ENCODE assay signal across 20 cellular contexts in genomic region chr1:36787312-36787711, GRCh38.
A peak's percentile ranks its signal among the peaks of the same experiment; 100 is the strongest.
DNase-seq lines count a peak whose midpoint lies in the region; ATAC-seq, FAIRE-seq and TF ChIP-seq lines count a peak whose summit lies in the region.
"Had no signal": no experiment of that assay in that cellular context is flagged by ENCODE, and none has a peak within 500 bp of the region (broad histone marks: within the 10 kb centered on the region; RNA-seq: fewer than 3 reads in every experiment).

No MANE protein-coding gene starts in this region.

- H2BK20ac ChIP-seq in H1 (ENCODE audit: low read length): peak overlapping the region; percentile 36

- DNase-seq in NCI-H2171 treated with DMSO at 0.1 percent for 48 hours (lab: John Stamatoyannopoulos, UW) (peak; percentile 48), NCI-H2171 (lab: John Stamatoyannopoulos, UW) (no peak), DMS 273 treated with DMSO at 0.1 percent for 48 hours (lab: John Stamatoyannopoulos, UW) (peak; percentile 71), NCI-H1694 treated with DMSO at 0.1 percent for 48 hours (lab: John Stamatoyannopoulos, UW) (peak; percentile 75), H1 (ENCODE audit: low read depth in 1 of 2, low spot score in 2 of 2) (no peak), T-helper 9 cell (no peak)
- no peak for DNase-seq in stimulated activated naive B cell treated with anti-CD40 and anti-IgM and Interleukin-4, amounts not matched to agents 10 μg/mL and 1 μg/mL and 100 μg/mL, for 72 hours
- DNase-seq: Calu3; CD4-positive, alpha-beta memory T cell; DND-41; NCI-H1930; NCI-H524; Peyer's patch; T-helper 1 cell; T1000 had no signal

- H3K23ac ChIP-seq in H1 (ENCODE audit: insufficient read length): no peak overlapping the region

- peaks cover 19 to 29% of the 10 kb centered on the region in 2 donors for H3K27me3 Mint-ChIP-seq in stimulated activated naive B cell treated with anti-CD40 and anti-IgM and Interleukin-4, amounts not matched to agents 10 μg/mL and 1 μg/mL and 100 μg/mL, for 72 hours

- no peak overlapping the region for H3K56ac ChIP-seq in H1 (replicated peaks; ENCODE audit: insufficient read length, low read depth, low read length)

- TF ChIP-seq POLR2A in H1 (IDR thresholded peaks at IDR 0.05; ENCODE audit: control extremely low read depth in 1 of 2, low read depth in 2 of 2, low read length in 2 of 2): no peak

- no peak overlapping the region for H2BK15ac ChIP-seq in H1 (ENCODE audit: low read length)

- no peak overlapping the region for H3K4me3 Mint-ChIP-seq in stimulated activated naive B cell treated with anti-CD40 and anti-IgM and Interleukin-4, amounts not matched to agents 10 μg/mL and 1 μg/mL and 100 μg/mL, for 72 hours
- H3K4me3 Mint-ChIP-seq: B cell; CD4-positive, alpha-beta memory T cell had no signal

- ATAC-seq in GM21367 (IDR thresholded peaks at IDR 0.05; ENCODE audit: unreplicated experiment): no peak
- no peak for ATAC-seq in stimulated activated naive B cell treated with anti-CD40 and anti-IgM and Interleukin-4, amounts not matched to agents 10 μg/mL and 1 μg/mL and 100 μg/mL, for 72 hours (replicated peaks)
- ATAC-seq: K562, Right ventricle myocardium inferior had no signal

- peaks cover 0 to 2% of the 10 kb centered on the region in 2 donors for H3K4me1 Mint-ChIP-seq in stimulated activated naive B cell treated with anti-CD40 and anti-IgM and Interleukin-4, amounts not matched to agents 10 μg/mL and 1 μg/mL and 100 μg/mL, for 72 hours
- H3K4me1 Mint-ChIP-seq: B cell; CD4-positive, alpha-beta memory T cell had no signal

- H3K27me3 ChIP-seq in H1 (replicated peaks in 1 of 4; ENCODE audit: control insufficient read depth in 3 of 4, extremely low read depth in 1 of 4, insufficient read depth in 3 of 4, low read length in 3 of 4): no peaks in the 10 kb centered on the region
- H3K27me3 ChIP-seq: Peyer's patch had no signal

- H3K36me3 ChIP-seq in H1 (ENCODE audit: control insufficient read depth in 2 of 4, insufficient read depth in 4 of 4, low read length in 3 of 4): no peaks in the 10 kb centered on the region
- H3K36me3 ChIP-seq: HAP-1, Peyer's patch had no signal

- H3K79me1 ChIP-seq in H1 (ENCODE audit: low read depth, low read length): no peaks in the 10 kb centered on the region

- H3K23me2 ChIP-seq in H1 (ENCODE audit: low read depth, low read length): no peaks in the 10 kb centered on the region

- POLR2A ChIA-PET in H1 (lab: Charles Lee; ENCODE audit: partially characterized antibody): no interaction called here

- CTCF ChIA-PET in H1 (lab: Charles Lee; ENCODE audit: partially characterized antibody): no interaction called here

- H3K9ac ChIP-seq in H1 (replicated peaks in 1 of 4; ENCODE audit: extremely low read depth in 1 of 4, low read depth in 3 of 4, low read length in 3 of 4): no peak overlapping the region

- peak overlapping the region; percentile 68; the same call in 1 of the 2 replicates for H2BK12ac ChIP-seq in H1 (ENCODE audit: low read depth, low read length)

- no peaks in the 10 kb centered on the region for H3K36me3 Mint-ChIP-seq in stimulated activated naive B cell treated with anti-CD40 and anti-IgM and Interleukin-4, amounts not matched to agents 10 μg/mL and 1 μg/mL and 100 μg/mL, for 72 hours
- H3K36me3 Mint-ChIP-seq: CD4-positive, alpha-beta memory T cell had no signal

- no peak for TF ChIP-seq EP300 in H1 (IDR thresholded peaks at IDR 0.05; ENCODE audit: borderline replicate concordance in 1 of 2, low read depth in 2 of 2, low read length in 2 of 2)

- no peaks in the 10 kb centered on the region for H3K9me3 ChIP-seq in H1 (ENCODE audit: insufficient read depth in 2 of 2, low read depth in 1 of 2, low read length in 1 of 2)
- H3K9me3 ChIP-seq: HAP-1, Peyer's patch had no signal

- no peak overlapping the region for H2AFZ ChIP-seq in H1 (ENCODE audit: low read length)

- H3K27ac ChIP-seq in H1 (ENCODE audit: low read depth, low read length): no peak overlapping the region
- H3K27ac ChIP-seq: Peyer's patch had no signal

- no peak overlapping the region for H3K4me3 ChIP-seq in H1 (ENCODE audit: extremely low read depth in 1 of 4, insufficient read depth in 2 of 4, low read depth in 3 of 4, low read length in 4 of 4)
- H3K4me3 ChIP-seq: HAP-1, K562, Peyer's patch had no signal

- H4K91ac ChIP-seq in H1 (replicated peaks; ENCODE audit: insufficient read length, low read length): no peak overlapping the region

- no peaks in the 10 kb centered on the region for H3K79me2 ChIP-seq in H1 (ENCODE audit: control insufficient read depth in 1 of 2, insufficient read depth in 2 of 2, low read length in 2 of 2)

- no peak for FAIRE-seq in H1 (lab: Jason Lieb, UNC)
- FAIRE-seq: K562 had no signal

- no peaks in the 10 kb centered on the region for H4K20me1 ChIP-seq in H1 (replicated peaks in 1 of 2; ENCODE audit: control insufficient read depth in 1 of 2, insufficient read depth in 2 of 2, low read length in 2 of 2)

- H3K9me3 Mint-ChIP-seq in stimulated activated naive B cell treated with anti-CD40 and anti-IgM and Interleukin-4, amounts not matched to agents 10 μg/mL and 1 μg/mL and 100 μg/mL, for 72 hours: no peaks in the 10 kb centered on the region
- H3K9me3 Mint-ChIP-seq: CD4-positive, alpha-beta memory T cell had no signal

- no peak overlapping the region for H4K5ac ChIP-seq in H1 (ENCODE audit: insufficient read length, low read depth, low read length)

- no peak overlapping the region for H3K14ac ChIP-seq in H1 (ENCODE audit: insufficient read length)

- no peak overlapping the region for H3K4ac ChIP-seq in H1 (replicated peaks; ENCODE audit: insufficient read length, low read depth, low read length)

- H3K4me1 ChIP-seq in H1 (replicated peaks in 1 of 4; ENCODE audit: control insufficient read depth in 3 of 4, insufficient read depth in 4 of 4, low read length in 3 of 4): peaks cover 0 to 5% (median 0%) of the 10 kb centered on the region in 4 experiments; a peak in 1 of 7 replicates
- H3K4me1 ChIP-seq: HAP-1, Peyer's patch had no signal

- H3K18ac ChIP-seq in H1 (ENCODE audit: extremely low read depth, low read length): no peak overlapping the region

- H2AK5ac ChIP-seq in H1 (ENCODE audit: low read depth, low read length): 0 out of 2 replicates have a peak overlapping the region, but pooled peaks have one; percentile 19

- H3K4me2 ChIP-seq in H1 (ENCODE audit: insufficient read depth in 1 of 2, low read depth in 2 of 2, low read length in 2 of 2): no peak overlapping the region

- 88% methylated on average over 8 of the region's 8 CpGs; no CpG with 5 or more reads in 1 of the 2 experiments for WGBS in H1 (ENCODE audit: extremely low coverage in 1 of 2, insufficient coverage in 1 of 2, insufficient read length in 1 of 2, insufficient replicate concordance in 2 of 2, low coverage in 1 of 2, low lambda C conversion rate in 2 of 2, missing lambda C conversion rate in 1 of 2), 2 experiments

- TF ChIP-seq CTCF in H1 (IDR thresholded peaks at IDR 0.05; ENCODE audit: control extremely low read depth in 1 of 3, insufficient read depth in 1 of 3, low read depth in 1 of 3, low read length in 3 of 3): no peak

- no peak for TF ChIP-seq RAD21 in H1 (IDR thresholded peaks at IDR 0.05 in 1 of 2, conservative IDR thresholded peaks at IDR 0.05 in 1 of 2; ENCODE audit: low read depth in 2 of 2, low read length in 2 of 2)

- no peak overlapping the region for H3K27ac Mint-ChIP-seq in stimulated activated naive B cell treated with anti-CD40 and anti-IgM and Interleukin-4, amounts not matched to agents 10 μg/mL and 1 μg/mL and 100 μg/mL, for 72 hours
- H3K27ac Mint-ChIP-seq: B cell; CD4-positive, alpha-beta memory T cell had no signal

- H4K8ac ChIP-seq in H1 (ENCODE audit: extremely low read depth, insufficient read depth, low read length): no peak overlapping the region

- no peak overlapping the region for H2BK5ac ChIP-seq in H1 (ENCODE audit: low read depth, low read length)

- H2BK120ac ChIP-seq in H1 (replicated peaks; ENCODE audit: low read depth, low read length): no peak overlapping the region

TF ChIP-seq in H1, 55 proteins besides CTCF, POLR2A, EP300 and RAD21:
- no peak for TF ChIP-seq SP4 (IDR thresholded peaks at IDR 0.05; ENCODE audit: low read length)
- TF ChIP-seq JUND (IDR thresholded peaks at IDR 0.05; ENCODE audit: low read length): no peak
- TF ChIP-seq TBP (IDR thresholded peaks at IDR 0.05; ENCODE audit: low read depth, low read length): no peak
- no peak for TF ChIP-seq TCF12 (IDR thresholded peaks at IDR 0.05; ENCODE audit: low read depth, low read length)
- no peak for TF ChIP-seq GTF2F1 (IDR thresholded peaks at IDR 0.05; ENCODE audit: borderline replicate concordance, low read depth, low read length)
- no peak for TF ChIP-seq BRCA1 (IDR thresholded peaks at IDR 0.05; ENCODE audit: low read depth, low read length)
- no peak for TF ChIP-seq TAF1 (IDR thresholded peaks at IDR 0.05; ENCODE audit: low read depth, low read length)
- TF ChIP-seq, protein P1, sequence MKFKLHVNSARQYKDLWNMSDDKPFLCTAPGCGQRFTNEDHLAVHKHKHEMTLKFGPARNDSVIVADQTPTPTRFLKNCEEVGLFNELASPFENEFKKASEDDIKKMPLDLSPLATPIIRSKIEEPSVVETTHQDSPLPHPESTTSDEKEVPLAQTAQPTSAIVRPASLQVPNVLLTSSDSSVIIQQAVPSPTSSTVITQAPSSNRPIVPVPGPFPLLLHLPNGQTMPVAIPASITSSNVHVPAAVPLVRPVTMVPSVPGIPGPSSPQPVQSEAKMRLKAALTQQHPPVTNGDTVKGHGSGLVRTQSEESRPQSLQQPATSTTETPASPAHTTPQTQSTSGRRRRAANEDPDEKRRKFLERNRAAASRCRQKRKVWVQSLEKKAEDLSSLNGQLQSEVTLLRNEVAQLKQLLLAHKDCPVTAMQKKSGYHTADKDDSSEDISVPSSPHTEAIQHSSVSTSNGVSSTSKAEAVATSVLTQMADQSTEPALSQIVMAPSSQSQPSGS (IDR thresholded peaks at IDR 0.05; ENCODE audit: low read length): no peak
- TF ChIP-seq POLR2AphosphoS5 (IDR thresholded peaks at IDR 0.05; ENCODE audit: low read depth, low read length): no peak
- no peak for TF ChIP-seq POU5F1 (IDR thresholded peaks at IDR 0.05; ENCODE audit: low read depth, low read length)
- TF ChIP-seq SUZ12 (IDR thresholded peaks at IDR 0.05; ENCODE audit: low read length): no peak
- no peak for TF ChIP-seq TEAD4 (IDR thresholded peaks at IDR 0.05; ENCODE audit: low read depth, low read length)
- no peak for TF ChIP-seq CBX8 (IDR thresholded peaks at IDR 0.05; ENCODE audit: borderline replicate concordance, low read depth, low read length)

Comparison
In these comparisons a context has a peak if more than half of its experiments do, and no peak if none do; other contexts are left out.
1. DNase-seq: peak in NCI-H2171 treated with DMSO at 0.1 percent for 48 hours (single experiment), DMS 273 treated with DMSO at 0.1 percent for 48 hours (single experiment) and NCI-H1694 treated with DMSO at 0.1 percent for 48 hours (single experiment); none in NCI-H2171 (single experiment), H1 (0 of 2), T-helper 9 cell (single experiment) and stimulated activated naive B cell treated with anti-CD40 and anti-IgM and Interleukin-4, amounts not matched to agents 10 μg/mL and 1 μg/mL and 100 μg/mL, for 72 hours (single experiment).